1 cellular context compared by ENCODE assay signal in genomic region chr1:53107570-53108322, GRCh38.
TF ChIP-seq lines count a peak whose summit lies in the region.

No MANE protein-coding gene starts in this region.

TF ChIP-seq in HepG2, 621 proteins besides CTCF, POLR2A, EP300 and RAD21 (continued from another document):
- TF ChIP-seq HIC2 (CRISPR knock-in tag; IDR thresholded peaks at IDR 0.05; ENCODE audit: low read depth) = no peak
- TF ChIP-seq SRSF9 (IDR thresholded peaks at IDR 0.05; ENCODE audit: borderline replicate concordance, insufficient read depth, low read depth, low read length, poor library complexity, severe bottlenecking) = no peak
- no peak for TF ChIP-seq NFE2L1 (CRISPR knock-in tag; IDR thresholded peaks at IDR 0.05; ENCODE audit: borderline replicate concordance)
- no peak for TF ChIP-seq EZH2 (conservative IDR thresholded peaks at IDR 0.05; ENCODE audit: low read depth, low read length)
- TF ChIP-seq RXRB (CRISPR knock-in tag; IDR thresholded peaks at IDR 0.05; ENCODE audit: borderline replicate concordance) = peak; percentile 95
- TF ChIP-seq ZNF20 (CRISPR knock-in tag; IDR thresholded peaks at IDR 0.05) = no peak
- no peak for TF ChIP-seq PRDM4 (CRISPR knock-in tag; IDR thresholded peaks at IDR 0.05; ENCODE audit: borderline replicate concordance)
- TF ChIP-seq ZBTB40 (IDR thresholded peaks at IDR 0.05) = no peak
- peak; percentile 74; the same call in 1 of the 2 replicates for TF ChIP-seq ZBTB40 (CRISPR knock-in tag; IDR thresholded peaks at IDR 0.05)
- no peak for TF ChIP-seq YY1 (IDR thresholded peaks at IDR 0.05; ENCODE audit: insufficient read depth, insufficient replicate concordance, low read depth, low read length)
- TF ChIP-seq ZBTB39 (CRISPR knock-in tag; IDR thresholded peaks at IDR 0.05) = no peak
- TF ChIP-seq PRMT3 (CRISPR knock-in tag; IDR thresholded peaks at IDR 0.05; ENCODE audit: borderline replicate concordance, low read depth) = no peak
- TF ChIP-seq ZSCAN29 (CRISPR knock-in tag; conservative IDR thresholded peaks at IDR 0.05) = peak; percentile 91; the same call in 1 of the 2 replicates
- TF ChIP-seq NR2F6 (IDR thresholded peaks at IDR 0.05) = peak; percentile 81
- TF ChIP-seq NR2F6 (CRISPR knock-in tag; IDR thresholded peaks at IDR 0.05) = peak; percentile 82
- TF ChIP-seq ZNF75D (CRISPR knock-in tag; IDR thresholded peaks at IDR 0.05; ENCODE audit: borderline replicate concordance) = no peak
- peak; percentile 79 for TF ChIP-seq TFE3 (CRISPR knock-in tag; IDR thresholded peaks at IDR 0.05)
- no peak for TF ChIP-seq AGO2 (optimal IDR thresholded peaks at IDR 0.05; ENCODE audit: low read depth, low read length)
- peak; percentile 78; the same call in 1 of the 2 replicates for TF ChIP-seq ZNF264 (CRISPR knock-in tag; IDR thresholded peaks at IDR 0.05)
- TF ChIP-seq NFATC3 (CRISPR knock-in tag; IDR thresholded peaks at IDR 0.05) = no peak
- TF ChIP-seq RFXAP (CRISPR knock-in tag; IDR thresholded peaks at IDR 0.05; ENCODE audit: borderline replicate concordance) = 0 out of 2 replicates have a peak, but pooled peaks have one; percentile 24
- no peak for TF ChIP-seq ZNF326 (CRISPR knock-in tag; IDR thresholded peaks at IDR 0.05; ENCODE audit: borderline replicate concordance)
